ENCODE assay signal across 27 cellular contexts in genomic region chr3:182516597-182517336, GRCh38.
DNase-seq lines count a peak whose midpoint lies in the region; ATAC-seq, FAIRE-seq and TF ChIP-seq lines count a peak whose summit lies in the region.
"Had no signal": no experiment of that assay in that cellular context is flagged by ENCODE, and none has a peak within 500 bp of the region (broad histone marks: within the 10 kb centered on the region; RNA-seq: fewer than 3 reads in every experiment).

No MANE protein-coding gene starts in this region.

- H3K4ac ChIP-seq in neuronal stem cell (ENCODE audit: low read length), result no peak overlapping the region

- TF ChIP-seq POLR2A in H54 (IDR thresholded peaks at IDR 0.05; ENCODE audit: low read depth, low read length), result no peak

- no CpG with 5 or more reads among the region's 6 CpGs for WGBS in neuronal stem cell (ENCODE audit: extremely low coverage in 2 of 2, insufficient read length in 2 of 2, insufficient replicate concordance in 1 of 2), 2 donors

- H3K79me2 ChIP-seq in OCI-LY7 (ENCODE audit: insufficient read depth, low read depth, low read length), result no peaks in the 10 kb centered on the region

- H3K36me3 ChIP-seq in OCI-LY7 (ENCODE audit: insufficient read depth, low read length), result no peaks in the 10 kb centered on the region
- H3K36me3 ChIP-seq in neuronal stem cell (replicated peaks in 1 of 2; ENCODE audit: control insufficient read depth in 2 of 2, insufficient read depth in 2 of 2, low read length in 2 of 2), result no peaks in the 10 kb centered on the region
- no peaks in the 10 kb centered on the region for H3K36me3 ChIP-seq in left ventricle myocardium inferior
- H3K36me3 ChIP-seq: BE2C, SJSA1 had no signal

- no peak overlapping the region for H2BK12ac ChIP-seq in neuronal stem cell (ENCODE audit: low read length)

- no peak overlapping the region for H4K8ac ChIP-seq in neuronal stem cell (ENCODE audit: low read depth, low read length)

- no TSS peak for BruUV-seq in OCI-LY7 (replicated peaks; lab: Mats Ljungman, UMichigan)

- no peak overlapping the region for H2AK5ac ChIP-seq in neuronal stem cell (ENCODE audit: low read depth, low read length)

- TF ChIP-seq CTCF in GM13977 (IDR thresholded peaks at IDR 0.05; ENCODE audit: extremely low read depth, insufficient read depth, missing control alignments) (no peak), OCI-LY7 (conservative IDR thresholded peaks at IDR 0.05; ENCODE audit: low read length) (no peak), left ventricle myocardium inferior (IDR thresholded peaks at IDR 0.05; ENCODE audit: borderline replicate concordance) (no peak)

- POLR2A ChIA-PET in OCI-LY7 (lab: Charles Lee), result interaction anchor here (0.6 to 3.6 kb wide), 7 partner anchors 8 to 374 kb away, joined by 3 to 15 read pairs (median 4); no protein-coding TSS in a partner anchor

- H2AFZ ChIP-seq in OCI-LY7 (ENCODE audit: low read length) (peak overlapping the region; percentile 79), neuronal stem cell (ENCODE audit: low read length) (no peak overlapping the region)

- H2BK15ac ChIP-seq in neuronal stem cell (ENCODE audit: low read length), result no peak overlapping the region

- no peak overlapping the region for H3K27ac ChIP-seq in OCI-LY7 (ENCODE audit: low read depth, low read length, poor library complexity, severe bottlenecking)
- H3K27ac ChIP-seq in neuronal stem cell (replicated peaks; ENCODE audit: low read length), result peak overlapping the region; percentile 82
- H3K27ac ChIP-seq in left ventricle myocardium inferior (replicated peaks), result no peak overlapping the region
- H3K27ac ChIP-seq: SJSA1 had no signal

- in situ Hi-C loops in GM13977 (cut with MboI; ENCODE audit: low pct_unique_long_range_greater_than_20kb, low sequenced_read_pairs, unreplicated experiment), result no loop called here

- peak; percentile 9 for DNase-seq in GM13977 (ENCODE audit: low spot score)
- peak; percentile 22 for DNase-seq in OCI-LY7 (ENCODE audit: low spot score)
- peak; percentile 75 for DNase-seq in neuronal stem cell (ENCODE audit: low spot score)
- DNase-seq in mesenteric fat pad (ENCODE audit: low spot score), result no peak
- DNase-seq in H54 (ENCODE audit: insufficient read length, low spot score), result no peak
- DNase-seq in left ventricle myocardium inferior, result no peak
- DNase-seq: BE2C, DMS53, EL, GF-D8, H9, HFFc6, IMR-90, NCI-H1048, NCI-H1417 treated with DMSO at 0.1 percent for 48 hours, NCI-H1930, NCI-H226, NCI-H510A treated with DMSO at 0.1 percent for 48 hours, NCI-H748 treated with DMSO at 0.1 percent for 48 hours, OCI-M1, T-helper 17 cell had no signal

- H3K18ac ChIP-seq in neuronal stem cell (ENCODE audit: low read length), result no peak overlapping the region

- no peak overlapping the region for H3K14ac ChIP-seq in neuronal stem cell (ENCODE audit: low read length)

- H3K9me2 ChIP-seq in OCI-LY7 (ENCODE audit: insufficient read depth, low read length), result no peaks in the 10 kb centered on the region

- intact Hi-C loops in OCI-LY7 (cut with micrococcal nuclease; ENCODE audit: unreplicated experiment), result no loop called here
- intact Hi-C loops in left ventricle myocardium inferior (cut with micrococcal nuclease), result no loop called here

- no peaks in the 10 kb centered on the region for H3K79me1 ChIP-seq in neuronal stem cell (ENCODE audit: low read depth, low read length)

- CTCF ChIA-PET in OCI-LY7 (lab: Charles Lee; ENCODE audit: unreplicated experiment), result no interaction called here

- H2BK120ac ChIP-seq in neuronal stem cell (ENCODE audit: low read depth, low read length), result no peak overlapping the region

- peak; percentile 44 for ATAC-seq in HG02885 (IDR thresholded peaks at IDR 0.05; ENCODE audit: poor library complexity, unreplicated experiment)
- ATAC-seq: T-helper 17 cell had no signal

- H3K4me1 ChIP-seq in OCI-LY7 (ENCODE audit: insufficient read depth, low read length, poor library complexity, severe bottlenecking), result peaks cover 23% of the 10 kb centered on the region
- peaks cover 15 to 50% of the 10 kb centered on the region in 2 donors for H3K4me1 ChIP-seq in neuronal stem cell (ENCODE audit: control insufficient read depth in 2 of 2, insufficient read depth in 1 of 2, low read depth in 1 of 2, low read length in 2 of 2)
- H3K4me1 ChIP-seq in left ventricle myocardium inferior, result no peaks in the 10 kb centered on the region
- H3K4me1 ChIP-seq: BE2C had no signal

- H3K9me3 ChIP-seq in OCI-LY7 (ENCODE audit: low read length), result no peaks in the 10 kb centered on the region
- H3K9me3 ChIP-seq in neuronal stem cell (replicated peaks in 1 of 2; ENCODE audit: control insufficient read depth in 2 of 2, insufficient read depth in 1 of 2, low read depth in 1 of 2, low read length in 2 of 2), result no peaks in the 10 kb centered on the region
- no peaks in the 10 kb centered on the region for H3K9me3 ChIP-seq in left ventricle myocardium inferior (replicated peaks)
- H3K9me3 ChIP-seq: BE2C, SJSA1 had no signal

- H3K9ac ChIP-seq in neuronal stem cell (ENCODE audit: low read depth, low read length, poor library complexity), result no peak overlapping the region

- no peaks in the 10 kb centered on the region for H3K27me3 ChIP-seq in neuronal stem cell (ENCODE audit: control insufficient read depth in 3 of 3, insufficient read depth in 3 of 3, low read depth in 1 of 3, low read length in 3 of 3)
- H3K27me3 ChIP-seq in left ventricle myocardium inferior (ENCODE audit: low read depth), result no peaks in the 10 kb centered on the region
- H3K27me3 ChIP-seq: BE2C, SJSA1 had no signal

- no peak overlapping the region for H4K91ac ChIP-seq in neuronal stem cell (ENCODE audit: low read depth, low read length, poor library complexity)

- peak overlapping the region; percentile 22 for H3K4me2 ChIP-seq in OCI-LY7 (ENCODE audit: low read length)
- no peak overlapping the region for H3K4me2 ChIP-seq in neuronal stem cell (ENCODE audit: insufficient read depth, low read length, poor library complexity, severe bottlenecking)

- H2BK5ac ChIP-seq in neuronal stem cell (ENCODE audit: low read length), result no peak overlapping the region

- H4K20me1 ChIP-seq in OCI-LY7 (ENCODE audit: insufficient read depth, low read length), result no peaks in the 10 kb centered on the region

- no peak overlapping the region for H3K4me3 ChIP-seq in OCI-LY7 (ENCODE audit: low read depth, low read length, poor library complexity, severe bottlenecking)
- H3K4me3 ChIP-seq in neuronal stem cell (ENCODE audit: low read length in 2 of 2), result no peak overlapping the region
- H3K4me3 ChIP-seq in left ventricle myocardium inferior, result no peak overlapping the region
- H3K4me3 ChIP-seq: SJSA1 had no signal

- H3K23ac ChIP-seq in neuronal stem cell (ENCODE audit: low read depth, low read length, poor library complexity), result no peak overlapping the region

- no peak for FAIRE-seq in H54 (lab: Jason Lieb, UNC)
- FAIRE-seq: D721Med, GM12891, GM18507, RCC 7860 had no signal

Comparison
In these comparisons a context has a peak if more than half of its experiments do, and no peak if none do; other contexts are left out.
1. DNase-seq: peak in GM13977 (single experiment), OCI-LY7 (single experiment) and neuronal stem cell (single experiment); none in mesenteric fat pad (single experiment), H54 (single experiment) and left ventricle myocardium inferior (single experiment).